Comparison of ENCODE assay signal across 9 cellular contexts in the genomic region with DNA sequence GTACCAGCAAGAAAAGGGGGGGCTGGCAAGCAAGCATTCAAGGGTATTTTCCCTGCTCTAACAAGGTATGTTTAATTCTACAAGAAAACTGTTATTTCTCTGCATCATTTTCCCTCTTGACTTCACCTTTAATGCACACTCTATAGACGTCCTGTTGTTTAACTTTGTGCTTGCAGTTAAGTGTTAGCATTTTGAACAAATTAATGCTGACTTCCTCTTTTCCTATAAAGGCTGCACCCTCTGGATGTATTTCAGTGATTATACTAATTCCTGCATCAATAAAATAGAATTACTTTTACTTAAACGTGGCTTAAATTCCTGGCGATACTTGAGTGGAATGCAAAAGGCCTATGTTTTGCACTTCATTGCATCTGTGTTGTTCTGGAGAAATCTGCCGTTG.
"Had no signal": no experiment of that assay in that cellular context is flagged by ENCODE, and none has a peak within 500 bp of the region (broad histone marks: within the 10 kb centered on the region; RNA-seq: fewer than 3 reads in every experiment).

No MANE protein-coding gene starts in this region.

- H3K9me3 ChIP-seq: HAP-1 had no signal

- DNase-seq: GM23248, GOT3, H7, HFFc6, KG1 had no signal

- H2AFZ ChIP-seq: GM23248 had no signal

- FAIRE-seq: HepG2 had no signal

- H3K4me1 ChIP-seq: HAP-1 had no signal

- H3K36me3 ChIP-seq: HAP-1 had no signal

- H3K9ac ChIP-seq: GM23248 had no signal

- ATAC-seq: HCT116, HepG2 had no signal

- H3K4me3 ChIP-seq: GM23248, HAP-1 had no signal

- H3K27ac ChIP-seq: GM23248, HL-60 had no signal
